9 cellular contexts compared by ENCODE assay signal in the genomic region with DNA sequence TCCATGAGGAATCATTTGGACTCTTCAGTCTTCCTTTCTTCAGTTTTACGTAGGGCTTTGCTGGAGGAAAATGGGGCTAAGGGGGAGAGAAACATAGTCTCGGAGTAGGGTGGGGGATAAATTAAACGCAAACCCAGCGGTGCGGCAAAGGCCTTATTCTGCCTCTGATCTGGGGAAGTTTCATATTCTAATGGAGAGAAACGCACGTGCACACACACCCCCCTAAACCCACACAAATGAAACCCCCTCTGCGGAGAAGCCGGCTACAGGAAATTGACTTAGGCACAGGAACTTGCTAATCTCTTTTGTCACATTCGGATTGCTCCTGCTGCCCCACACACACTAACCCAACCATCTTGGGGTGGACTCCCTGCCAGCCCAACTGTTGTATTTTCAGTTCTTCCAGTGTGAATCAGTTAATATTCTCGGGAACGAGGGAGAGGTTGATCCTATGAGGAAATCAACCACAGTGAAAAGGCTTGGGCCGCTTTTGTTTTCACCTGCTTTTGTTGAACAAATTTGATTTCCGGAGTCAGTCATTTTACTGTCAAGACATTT. TPM values are rescaled to one million over a fixed set of nuclear protein-coding genes. Genes with fewer than 3 reads are reported as not detected.
DNase-seq lines count a peak whose midpoint lies in the region; ATAC-seq, FAIRE-seq and TF ChIP-seq lines count a peak whose summit lies in the region.
"Had no signal": no experiment of that assay in that cellular context is flagged by ENCODE, and none has a peak within 500 bp of the region (broad histone marks: within the 10 kb centered on the region; RNA-seq: fewer than 3 reads in every experiment).

Gene RHOH (plus strand): TSS at position 308 of the 558 bp plus-strand sequence. CDS start 46,356 bp downstream, outside the sequence.

- CTCF ChIA-PET in GM12878 (lab: Yijun Ruan, JAX): interaction anchor here (0.6 to 4.8 kb wide), 12 partner anchors 10 to 266 kb away, joined by 3 to 34 read pairs (median 4); no protein-coding TSS in a partner anchor

- peak within 1 kb of the TSS; percentile 92 for H3K27ac ChIP-seq in GM12878 (ENCODE audit: control insufficient read depth, insufficient read depth)

- SMC1A ChIA-PET in GM12878 (lab: Charles Lee; ENCODE audit: uncharacterized antibody, unreplicated experiment): interaction anchor here (0.8 to 20.3 kb wide), 14 partner anchors 10 to 562 kb away, joined by 3 to 374 read pairs (median 4); no protein-coding TSS in a partner anchor

- intact Hi-C loops in GM12878 (cut with micrococcal nuclease; ENCODE audit: unreplicated experiment): loop anchor here (5.0 to 10.0 kb wide), 4 partner anchors 425 to 1152 kb away; no protein-coding TSS in a partner anchor

- H3K9ac ChIP-seq in GM12878 (ENCODE audit: control insufficient read depth, insufficient read depth, low read length): peak within 1 kb of the TSS; percentile 99

- no peaks in the 10 kb centered on the region for H3K27me3 ChIP-seq in GM12878 (replicated peaks in 1 of 2; ENCODE audit: control insufficient read depth in 2 of 2, insufficient read depth in 2 of 2, low read length in 1 of 2)

- H3K27ac Mint-ChIP-seq in T-helper 17 cell: peak within 1 kb of the TSS; percentile 99

- H3K9me3 ChIP-seq in T-helper 17 cell (ENCODE audit: control insufficient read depth, low read length, poor library complexity, severe bottlenecking) (no peaks in the 10 kb centered on the region), GM12878 (replicated peaks; ENCODE audit: control insufficient read depth, insufficient read depth, low read length) (no peaks in the 10 kb centered on the region)

- H3K4me3 Mint-ChIP-seq in T-helper 17 cell: peak within 1 kb of the TSS; percentile 98

- peak within 1 kb of the TSS; percentile 91 for H3K4me2 ChIP-seq in GM12878 (ENCODE audit: control insufficient read depth, insufficient read depth)

- TF ChIP-seq POLR2A in GM12878 (IDR thresholded peaks at IDR 0.05; ENCODE audit: low read depth, low read length): peak; percentile 81

- TF ChIP-seq RAD21 in GM12878 (IDR thresholded peaks at IDR 0.05; ENCODE audit: insufficient read depth, low read depth, low read length): no peak

- H3K27me3 Mint-ChIP-seq in T-helper 17 cell: no peaks in the 10 kb centered on the region

- H4K20me1 ChIP-seq in GM12878 (ENCODE audit: control insufficient read depth, insufficient read depth): no peaks in the 10 kb centered on the region

- peaks cover 62% of the 10 kb centered on the region for H3K4me1 Mint-ChIP-seq in T-helper 17 cell

- H3K4me3 ChIP-seq in GM12878: peak within 1 kb of the TSS; percentile 88

- H3K79me2 ChIP-seq in GM12878 (ENCODE audit: control insufficient read depth, insufficient read depth, low read length): peaks cover 100% of the 10 kb centered on the region

- POLR2A ChIA-PET in GM12878 (lab: Charles Lee): interaction anchor here (0.6 to 12.0 kb wide), 20 partner anchors 8 to 1531 kb away, joined by 3 to 214 read pairs (median 4); partner anchors contain the start of gene N4BP2

- no peaks in the 10 kb centered on the region; the same call in 1 of the 2 replicates for H3K4me1 ChIP-seq in GM12878 (ENCODE audit: control insufficient read depth, insufficient read depth, low read length)

- BruUV-seq in GM12878 (replicated peaks; lab: Mats Ljungman, UMichigan): no TSS peak

- H2AFZ ChIP-seq in GM12878 (ENCODE audit: control insufficient read depth, low read depth, low read length): no peak within 1 kb of the TSS; the same call in 1 of the 2 replicates

- no peak for TF ChIP-seq CTCF in GM12878 (IDR thresholded peaks at IDR 0.05 in 2 of 3, conservative IDR thresholded peaks at IDR 0.05 in 1 of 3; ENCODE audit: control insufficient read depth in 2 of 3, extremely low read depth in 1 of 3, insufficient read depth in 1 of 3, low read depth in 3 of 3, low read length in 3 of 3)

- under 1% methylated on average over 14 of the region's 14 CpGs for WGBS in GM12878 (ENCODE audit: insufficient coverage, insufficient replicate concordance, low lambda C conversion rate, missing lambda C conversion rate)

- peak; percentile 64 for FAIRE-seq in GM12878 (lab: Jason Lieb, UNC)

- peaks cover 15% of the 10 kb centered on the region for H3K36me3 Mint-ChIP-seq in T-helper 17 cell (ENCODE audit: low read depth)

- H3K36me3 ChIP-seq in GM12878 (ENCODE audit: control insufficient read depth in 2 of 2, insufficient read depth in 2 of 2, low read length in 1 of 2): no peaks in the 10 kb centered on the region; a peak in 1 of 4 replicates

- DNase-seq in T-helper 17 cell: peak; percentile 46 to 66 (median 61)
- no peak for DNase-seq in GM12878 (ENCODE audit: low read depth, low spot score)
- DNase-seq in stimulated activated CD4-positive, alpha-beta T cell treated with anti-CD3 and anti-CD28 coated beads, Interleukin-15, amount 100 ng/mL, for 24 hours: peak; percentile 81
- DNase-seq in HPDE6-E6E7 (ENCODE audit: extremely low spot score): no peak
- no peak for DNase-seq in iPS-NIHi7 (ENCODE audit: extremely low spot score)
- no peak for DNase-seq in NCI-H510A (lab: John Stamatoyannopoulos, UW)
- no peak for DNase-seq in NCI-H1436 treated with DMSO at 0.1 percent for 48 hours (lab: John Stamatoyannopoulos, UW)

- in situ Hi-C loops in GM12878 (cut with MboI): loop anchor here (25.0 kb wide), 1 partner anchor 1385 kb away; the partner anchor contains the start of gene TLR1

- TF ChIP-seq EP300 in GM12878 (IDR thresholded peaks at IDR 0.05; ENCODE audit: borderline replicate concordance in 1 of 2, control insufficient read depth in 1 of 2, low read depth in 2 of 2, low read length in 2 of 2): peak; percentile 55 to 78; a peak in 3 of 4 replicates

- ATAC-seq in GM21423 (IDR thresholded peaks at IDR 0.05; ENCODE audit: unreplicated experiment): peak; percentile 18
- peak; percentile 50 for ATAC-seq in T-helper 17 cell
- peak; percentile 33 for ATAC-seq in GM12878

- RAD21 ChIA-PET in GM12878 (lab: Charles Lee; ENCODE audit: unreplicated experiment): interaction anchor here (0.7 to 18.0 kb wide), 12 partner anchors 9 to 343 kb away, joined by 3 to 356 read pairs (median 10); partner anchors contain the start of gene N4BP2

TF ChIP-seq in GM12878, 131 proteins besides CTCF, POLR2A, EP300 and RAD21 (continues in another document):
- TF ChIP-seq TCF7 (IDR thresholded peaks at IDR 0.05; ENCODE audit: borderline replicate concordance) (peak; percentile 57; the same call in 1 of the 2 replicates), SMARCA5 (IDR thresholded peaks at IDR 0.05) (no peak), SREBF2 (IDR thresholded peaks at IDR 0.05; ENCODE audit: low read length) (no peak), MAX (IDR thresholded peaks at IDR 0.05; ENCODE audit: low read depth, low read length) (peak; percentile 74; the same call in 1 of the 2 replicates), ZNF217 (IDR thresholded peaks at IDR 0.05) (no peak), NFXL1 (IDR thresholded peaks at IDR 0.05; ENCODE audit: borderline replicate concordance) (no peak), MYC (IDR thresholded peaks at IDR 0.05; ENCODE audit: insufficient read depth, insufficient read length, insufficient replicate concordance, low read length, severe bottlenecking) (no peak)
- TF ChIP-seq, protein P1, sequence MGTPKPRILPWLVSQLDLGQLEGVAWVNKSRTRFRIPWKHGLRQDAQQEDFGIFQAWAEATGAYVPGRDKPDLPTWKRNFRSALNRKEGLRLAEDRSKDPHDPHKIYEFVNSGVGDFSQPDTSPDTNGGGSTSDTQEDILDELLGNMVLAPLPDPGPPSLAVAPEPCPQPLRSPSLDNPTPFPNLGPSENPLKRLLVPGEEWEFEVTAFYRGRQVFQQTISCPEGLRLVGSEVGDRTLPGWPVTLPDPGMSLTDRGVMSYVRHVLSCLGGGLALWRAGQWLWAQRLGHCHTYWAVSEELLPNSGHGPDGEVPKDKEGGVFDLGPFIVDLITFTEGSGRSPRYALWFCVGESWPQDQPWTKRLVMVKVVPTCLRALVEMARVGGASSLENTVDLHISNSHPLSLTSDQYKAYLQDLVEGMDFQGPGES (IDR thresholded peaks at IDR 0.05): no peak
- TF ChIP-seq, protein P2, sequence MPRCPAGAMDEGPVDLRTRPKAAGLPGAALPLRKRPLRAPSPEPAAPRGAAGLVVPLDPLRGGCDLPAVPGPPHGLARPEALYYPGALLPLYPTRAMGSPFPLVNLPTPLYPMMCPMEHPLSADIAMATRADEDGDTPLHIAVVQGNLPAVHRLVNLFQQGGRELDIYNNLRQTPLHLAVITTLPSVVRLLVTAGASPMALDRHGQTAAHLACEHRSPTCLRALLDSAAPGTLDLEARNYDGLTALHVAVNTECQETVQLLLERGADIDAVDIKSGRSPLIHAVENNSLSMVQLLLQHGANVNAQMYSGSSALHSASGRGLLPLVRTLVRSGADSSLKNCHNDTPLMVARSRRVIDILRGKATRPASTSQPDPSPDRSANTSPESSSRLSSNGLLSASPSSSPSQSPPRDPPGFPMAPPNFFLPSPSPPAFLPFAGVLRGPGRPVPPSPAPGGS (IDR thresholded peaks at IDR 0.05; ENCODE audit: borderline replicate concordance, insufficient read depth, low read depth, low read length, poor library complexity, severe bottlenecking): peak; percentile 80

RNA-seq across cellular contexts. Expression of gene RHOH, which starts in this region (rescaled TPM):
- total RNA-seq in T-helper 17 cell (100 to 1,000 TPM; 439 to 459 TPM), GM12878 (2014; rRNA removed) (47.2 and 49.3 TPM in 2 replicates), GM12878 (2014; rRNA removed; fragmentation: Illumina TruSeq; extraction: Trizol) (46.5 and 48.1 TPM in 2 replicates), GM12878 (2021) (64.5 and 65.7 TPM in 2 replicates)
- total RNA-seq in GM12878 (2013; cell fraction: nucleolus; rRNA removed): 89.6 and 93.8 TPM in 2 replicates
- polyA plus RNA-seq in GM12878 (2011; ENCODE audit: low read depth): 44.8 TPM
- polyA plus RNA-seq in GM12878 (2011; rRNA removed) (120 and 128 TPM in 2 replicates), GM12878 (2014; fragmentation: Illumina TruSeq; extraction: Trizol) (51.9 and 67.1 TPM in 2 replicates), GM12878 (2014; fragmentation: Nextera tagmentation; extraction: Ambion mirVana) (10 to 100 TPM; 48.9 to 78.4 TPM), GM12878 (2014; rRNA removed) (48.4 and 49.5 TPM in 2 replicates), GM12878 (2016; fragmentation: Nextera tagmentation; extraction: Ambion mirVana) (10 to 100 TPM; 63.8 to 64.4 TPM)
- 117 and 119 TPM in 2 replicates for polyA plus RNA-seq in GM12878 (2011; cell fraction: cytosol; rRNA removed)
- polyA plus RNA-seq in GM12878 (2011; cell fraction: nucleus; rRNA removed): 75.7 and 87.1 TPM in 2 replicates
- 56.8 and 82.4 TPM in 2 replicates for polyA plus RNA-seq in GM12878 (2012)
- 176 and 260 TPM in 2 replicates for polyA minus RNA-seq in GM12878 (2011; rRNA and poly(A)+ RNA removed)
- 56.8 and 63.4 TPM in 2 replicates for polyA minus RNA-seq in GM12878 (2011; cell fraction: cytosol; rRNA and poly(A)+ RNA removed)
- polyA minus RNA-seq in GM12878 (2011; cell fraction: nucleus; rRNA and poly(A)+ RNA removed): 91.3 and 105 TPM in 2 replicates
- total RNA-seq: M059J had no signal

Comparison
In these comparisons a context has a peak if more than half of its experiments do, and no peak if none do; other contexts are left out.
1. RNA of gene RHOH (total RNA-seq): 439 to 459 TPM in T-helper 17 cell; 46.5 to 93.8 TPM in GM12878; every median in the first group is over 4 times any median in the second.
2. DNase-seq: peak in T-helper 17 cell (3 of 3) and stimulated activated CD4-positive, alpha-beta T cell treated with anti-CD3 and anti-CD28 coated beads, Interleukin-15, amount 100 ng/mL, for 24 hours (single experiment); none in GM12878 (single experiment), HPDE6-E6E7 (single experiment), iPS-NIHi7 (single experiment), NCI-H510A (single experiment) and NCI-H1436 treated with DMSO at 0.1 percent for 48 hours (single experiment).
3. Peak in every context shown above with its lines, with median percentiles within 50 percentile points of each other: ATAC-seq.